Comparison of ENCODE assay signal across 19 cellular contexts in genomic region chr6:11806561-11807317, GRCh38. TPM values are rescaled to one million over a fixed set of nuclear protein-coding genes. Genes with fewer than 3 reads are reported as not detected.
DNase-seq lines count a peak whose midpoint lies in the region; ATAC-seq and TF ChIP-seq lines count a peak whose summit lies in the region.
"Had no signal": no experiment of that assay in that cellular context is flagged by ENCODE, and none has a peak within 500 bp of the region (broad histone marks: within the 10 kb centered on the region; RNA-seq: fewer than 3 reads in every experiment).

No MANE protein-coding gene starts in this region.

- H3K27ac ChIP-seq in skin epidermis: peak overlapping the region in 19 of 21 experiments; percentile 7 to 85 (median 67)
- H3K27ac ChIP-seq in tibial artery: no peak overlapping the region
- H3K27ac ChIP-seq in gastrocnemius medialis: no peak overlapping the region
- H3K27ac ChIP-seq: BLaER1 treated with 17β-estradiol and CSF1 and Interleukin-3, amounts not matched to agents 10 nM and 100 nM; PC-9 had no signal

- POLR2A ChIA-PET in activated CD4-positive, alpha-beta T cell treated with anti-CD3 and anti-CD28 coated beads for 36 hours (lab: Charles Lee): interaction anchor here (0.6 kb wide), 1 partner anchor 10 kb away, joined by 3 read pairs; no protein-coding TSS in a partner anchor
- POLR2A ChIA-PET in activated CD4-positive, alpha-beta T cell treated with anti-CD3 and anti-CD28 coated beads, Interleukin-2, amount 10 ng/mL, durations not matched to agents 7 days and 5 days (lab: Charles Lee): no interaction called here

- no peak overlapping the region for H3K4me3 ChIP-seq in epithelial cell of esophagus (ENCODE audit: low read length)
- H3K4me3 ChIP-seq in skin epidermis: peak overlapping the region in 2 of 7 experiments; percentile 11 to 34
- no peak overlapping the region for H3K4me3 ChIP-seq in tibial artery
- no peak overlapping the region for H3K4me3 ChIP-seq in gastrocnemius medialis
- H3K4me3 ChIP-seq: BLaER1 treated with 17β-estradiol and CSF1 and Interleukin-3, amounts not matched to agents 10 nM and 100 nM; HAP-1; K562; PC-9 had no signal

- peaks cover 2% of the 10 kb centered on the region for H3K27me3 Mint-ChIP-seq in activated CD4-positive, alpha-beta T cell treated with anti-CD3 and anti-CD28 coated beads for 36 hours
- no peaks in the 10 kb centered on the region for H3K27me3 Mint-ChIP-seq in activated CD4-positive, alpha-beta T cell treated with anti-CD3 and anti-CD28 coated beads, Interleukin-2, amount 10 ng/mL, durations not matched to agents 7 days and 5 days
- H3K27me3 Mint-ChIP-seq in activated CD4-positive, alpha-beta T cell treated with anti-CD3 and anti-CD28 coated beads, Interleukin-2, amount 10 ng/mL, durations not matched to agents 24 days and 14 days: no peaks in the 10 kb centered on the region

- TF ChIP-seq POLR2A in gastrocnemius medialis (IDR thresholded peaks at IDR 0.05): no peak

- no peaks in the 10 kb centered on the region for H3K36me3 Mint-ChIP-seq in activated CD4-positive, alpha-beta T cell treated with anti-CD3 and anti-CD28 coated beads for 36 hours (ENCODE audit: low read depth)
- no peaks in the 10 kb centered on the region for H3K36me3 Mint-ChIP-seq in activated CD4-positive, alpha-beta T cell treated with anti-CD3 and anti-CD28 coated beads, Interleukin-2, amount 10 ng/mL, durations not matched to agents 7 days and 5 days (ENCODE audit: low read depth)
- no peaks in the 10 kb centered on the region for H3K36me3 Mint-ChIP-seq in activated CD4-positive, alpha-beta T cell treated with anti-CD3 and anti-CD28 coated beads, Interleukin-2, amount 10 ng/mL, durations not matched to agents 24 days and 14 days (ENCODE audit: low read depth)
- H3K36me3 Mint-ChIP-seq: stimulated activated naive B cell treated with anti-CD40 and anti-IgM and Interleukin-4, amounts not matched to agents 10 μg/mL and 1 μg/mL and 100 μg/mL, for 72 hours had no signal

- TF ChIP-seq CTCF in epithelial cell of esophagus (IDR thresholded peaks at IDR 0.05; ENCODE audit: insufficient read depth, low read depth, low read length, missing control alignments) (no peak), tibial artery (IDR thresholded peaks at IDR 0.05) (no peak), gastrocnemius medialis (IDR thresholded peaks at IDR 0.05 in 4 of 5, conservative IDR thresholded peaks at IDR 0.05 in 1 of 5) (no peak)

- peaks cover 28% of the 10 kb centered on the region for H3K4me1 Mint-ChIP-seq in activated CD4-positive, alpha-beta T cell treated with anti-CD3 and anti-CD28 coated beads for 36 hours
- H3K4me1 Mint-ChIP-seq in activated CD4-positive, alpha-beta T cell treated with anti-CD3 and anti-CD28 coated beads, Interleukin-2, amount 10 ng/mL, durations not matched to agents 7 days and 5 days: peaks cover 10% of the 10 kb centered on the region
- peaks cover 23% of the 10 kb centered on the region for H3K4me1 Mint-ChIP-seq in activated CD4-positive, alpha-beta T cell treated with anti-CD3 and anti-CD28 coated beads, Interleukin-2, amount 10 ng/mL, durations not matched to agents 24 days and 14 days

- in situ Hi-C loops in gastrocnemius medialis (cut with MboI; ENCODE audit: low sequenced_read_pairs in 4 of 4): no loop called here

- ATAC-seq in activated CD4-positive, alpha-beta T cell treated with anti-CD3 and anti-CD28 coated beads for 36 hours: peak; percentile 79
- ATAC-seq in gastrocnemius medialis: no peak
- ATAC-seq: left cardiac atrium; stimulated activated naive B cell treated with anti-CD40 and anti-IgM and Interleukin-4, amounts not matched to agents 10 μg/mL and 1 μg/mL and 100 μg/mL, for 72 hours had no signal

- H3K4me1 ChIP-seq in tibial artery: peaks cover 0 to 25% (median 15%) of the 10 kb centered on the region in 4 donors
- no peaks in the 10 kb centered on the region for H3K4me1 ChIP-seq in gastrocnemius medialis
- H3K4me1 ChIP-seq: HAP-1 had no signal

- H3K9me3 Mint-ChIP-seq in activated CD4-positive, alpha-beta T cell treated with anti-CD3 and anti-CD28 coated beads for 36 hours (ENCODE audit: low read depth): no peaks in the 10 kb centered on the region
- no peaks in the 10 kb centered on the region for H3K9me3 Mint-ChIP-seq in activated CD4-positive, alpha-beta T cell treated with anti-CD3 and anti-CD28 coated beads, Interleukin-2, amount 10 ng/mL, durations not matched to agents 7 days and 5 days
- peaks cover 7% of the 10 kb centered on the region for H3K9me3 Mint-ChIP-seq in activated CD4-positive, alpha-beta T cell treated with anti-CD3 and anti-CD28 coated beads, Interleukin-2, amount 10 ng/mL, durations not matched to agents 24 days and 14 days

- peak overlapping the region; percentile 67 for H3K27ac Mint-ChIP-seq in activated CD4-positive, alpha-beta T cell treated with anti-CD3 and anti-CD28 coated beads for 36 hours
- H3K27ac Mint-ChIP-seq in activated CD4-positive, alpha-beta T cell treated with anti-CD3 and anti-CD28 coated beads, Interleukin-2, amount 10 ng/mL, durations not matched to agents 7 days and 5 days: no peak overlapping the region
- H3K27ac Mint-ChIP-seq in activated CD4-positive, alpha-beta T cell treated with anti-CD3 and anti-CD28 coated beads, Interleukin-2, amount 10 ng/mL, durations not matched to agents 24 days and 14 days: peak overlapping the region; percentile 86
- H3K27ac Mint-ChIP-seq: stimulated activated naive B cell treated with anti-CD40 and anti-IgM and Interleukin-4, amounts not matched to agents 10 μg/mL and 1 μg/mL and 100 μg/mL, for 72 hours had no signal

- H3K36me3 ChIP-seq in tibial artery: no peaks in the 10 kb centered on the region
- H3K36me3 ChIP-seq in gastrocnemius medialis: no peaks in the 10 kb centered on the region
- H3K36me3 ChIP-seq: BLaER1 treated with 17β-estradiol and CSF1 and Interleukin-3, amounts not matched to agents 10 nM and 100 nM; breast epithelium; HAP-1 had no signal

- peak; percentile 33 for DNase-seq in activated CD4-positive, alpha-beta T cell treated with anti-CD3 and anti-CD28 coated beads for 36 hours
- no peak for DNase-seq in activated CD4-positive, alpha-beta T cell treated with anti-CD3 and anti-CD28 coated beads, Interleukin-2, amount 10 ng/mL, durations not matched to agents 7 days and 5 days
- DNase-seq in activated CD4-positive, alpha-beta T cell treated with anti-CD3 and anti-CD28 coated beads, Interleukin-2, amount 10 ng/mL, durations not matched to agents 24 days and 14 days: peak; percentile 61
- peak; percentile 76 for DNase-seq in epithelial cell of esophagus (ENCODE audit: low read depth)
- no peak for DNase-seq in tibial artery
- DNase-seq in gastrocnemius medialis: no peak
- no peak for DNase-seq in superior temporal gyrus (ENCODE audit: extremely low spot score)
- DNase-seq: 8988T; hippocampal formation; left cardiac atrium; NCI-H526 treated with DMSO at 0.1 percent for 48 hours; nucleus accumbens; stimulated activated naive B cell treated with anti-CD40 and anti-IgM and Interleukin-4, amounts not matched to agents 10 μg/mL and 1 μg/mL and 100 μg/mL, for 72 hours had no signal

- H3K27me3 ChIP-seq in tibial artery (no peaks in the 10 kb centered on the region), gastrocnemius medialis (no peaks in the 10 kb centered on the region)
- H3K27me3 ChIP-seq: BLaER1 treated with 17β-estradiol and CSF1 and Interleukin-3, amounts not matched to agents 10 nM and 100 nM; breast epithelium had no signal

- CTCF ChIA-PET in activated CD4-positive, alpha-beta T cell treated with anti-CD3 and anti-CD28 coated beads for 36 hours (lab: Charles Lee): no interaction called here
- CTCF ChIA-PET in activated CD4-positive, alpha-beta T cell treated with anti-CD3 and anti-CD28 coated beads, Interleukin-2, amount 10 ng/mL, durations not matched to agents 7 days and 5 days (lab: Charles Lee): interaction anchor here (0.6 to 0.8 kb wide), 2 partner anchors 254 to 879 kb away, joined by 3 read pairs; no protein-coding TSS in a partner anchor

- peak overlapping the region; percentile 7 for H3K4me3 Mint-ChIP-seq in activated CD4-positive, alpha-beta T cell treated with anti-CD3 and anti-CD28 coated beads for 36 hours
- no peak overlapping the region for H3K4me3 Mint-ChIP-seq in activated CD4-positive, alpha-beta T cell treated with anti-CD3 and anti-CD28 coated beads, Interleukin-2, amount 10 ng/mL, durations not matched to agents 7 days and 5 days
- peak overlapping the region; percentile 48 for H3K4me3 Mint-ChIP-seq in activated CD4-positive, alpha-beta T cell treated with anti-CD3 and anti-CD28 coated beads, Interleukin-2, amount 10 ng/mL, durations not matched to agents 24 days and 14 days
- H3K4me3 Mint-ChIP-seq: stimulated activated naive B cell treated with anti-CD40 and anti-IgM and Interleukin-4, amounts not matched to agents 10 μg/mL and 1 μg/mL and 100 μg/mL, for 72 hours had no signal

- no peaks in the 10 kb centered on the region for H3K9me3 ChIP-seq in tibial artery
- H3K9me3 ChIP-seq in gastrocnemius medialis: no peaks in the 10 kb centered on the region
- H3K9me3 ChIP-seq: BLaER1 treated with 17β-estradiol and CSF1 and Interleukin-3, amounts not matched to agents 10 nM and 100 nM; breast epithelium; HAP-1 had no signal

- intact Hi-C loops in activated CD4-positive, alpha-beta T cell treated with anti-CD3 and anti-CD28 coated beads for 36 hours (cut with DNase I, micrococcal nuclease): no loop called here
- intact Hi-C loops in activated CD4-positive, alpha-beta T cell treated with anti-CD3 and anti-CD28 coated beads, Interleukin-2, amount 10 ng/mL, durations not matched to agents 24 days and 14 days (cut with micrococcal nuclease): no loop called here
- intact Hi-C loops in tibial artery (cut with DNase I; ENCODE audit: low total_unique reads) (no loop called here), gastrocnemius medialis (cut with DNase I; ENCODE audit: low total_unique reads) (no loop called here)

RNA-seq across cellular contexts. Expression of gene ADTRP, which starts 28.1 kb away (rescaled TPM):
- 10 to 100 TPM; 26.3 to 29.6 TPM for total RNA-seq in activated CD4-positive, alpha-beta T cell treated with anti-CD3 and anti-CD28 coated beads for 36 hours
- 1 to 10 TPM; 2.4 to 2.5 TPM for total RNA-seq in activated CD4-positive, alpha-beta T cell treated with anti-CD3 and anti-CD28 coated beads, Interleukin-2, amount 10 ng/mL, durations not matched to agents 7 days and 5 days
- total RNA-seq in activated CD4-positive, alpha-beta T cell treated with anti-CD3 and anti-CD28 coated beads, Interleukin-2, amount 10 ng/mL, durations not matched to agents 24 days and 14 days: 4.7 and 5.3 TPM in 2 replicates
- total RNA-seq in gastrocnemius medialis: under 1 TPM in 2 of 4 donors, not detected in 2; 0.31 to 0.73 TPM

Comparison
In these comparisons a context has a peak if more than half of its experiments do, and no peak if none do; other contexts are left out.
1. DNase-seq: peak in activated CD4-positive, alpha-beta T cell treated with anti-CD3 and anti-CD28 coated beads for 36 hours (single experiment), activated CD4-positive, alpha-beta T cell treated with anti-CD3 and anti-CD28 coated beads, Interleukin-2, amount 10 ng/mL, durations not matched to agents 24 days and 14 days (single experiment) and epithelial cell of esophagus (single experiment); none in activated CD4-positive, alpha-beta T cell treated with anti-CD3 and anti-CD28 coated beads, Interleukin-2, amount 10 ng/mL, durations not matched to agents 7 days and 5 days (single experiment), tibial artery (0 of 2), gastrocnemius medialis (0 of 2) and superior temporal gyrus (single experiment).
2. H3K27ac ChIP-seq: peak in skin epidermis (19 of 21); none in tibial artery (0 of 2) and gastrocnemius medialis (0 of 4).